Comparison of ENCODE assay signal across 25 cellular contexts in the genomic region with DNA sequence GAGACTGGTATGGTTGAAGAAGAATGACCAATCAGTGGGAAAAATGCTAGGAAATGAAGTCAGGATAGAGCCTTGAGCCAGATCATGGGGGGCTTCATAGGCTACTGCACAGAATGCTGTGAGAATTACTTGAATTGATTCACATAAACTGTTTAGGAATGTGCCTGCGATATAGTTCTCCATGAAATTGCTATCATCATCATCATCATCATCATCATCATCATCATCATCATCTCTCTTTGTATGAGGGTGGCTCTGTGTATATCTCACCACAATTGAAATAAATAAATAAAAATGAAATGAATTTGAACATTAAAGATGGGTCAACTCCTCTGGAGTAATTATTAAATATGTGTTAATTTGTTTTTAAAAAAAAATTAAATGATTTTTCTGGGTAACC.
"Had no signal": no experiment of that assay in that cellular context is flagged by ENCODE, and none has a peak within 500 bp of the region (broad histone marks: within the 10 kb centered on the region; RNA-seq: fewer than 3 reads in every experiment).

No MANE protein-coding gene starts in this region.

- H3K4me3 ChIP-seq: colonic mucosa, coronary artery, dorsolateral prefrontal cortex, esophagus muscularis mucosa, esophagus squamous epithelium, gastrocnemius medialis, gastroesophageal sphincter, heart left ventricle, heart right ventricle had no signal

- H3K36me3 ChIP-seq: colonic mucosa, esophagus muscularis mucosa, esophagus squamous epithelium, gastrocnemius medialis, gastroesophageal sphincter, heart left ventricle, heart right ventricle had no signal

- H3K27me3 Mint-ChIP-seq: dendritic cell treated with granulocyte-macrophage colony-stimulating factor and Interleukin-4, amounts not matched to agents 40 ng/mL and 50 ng/mL, for 4 days had no signal

- ATAC-seq: effector memory CD8-positive, alpha-beta T cell; esophagus mucosa; foreskin keratinocyte; gastrocnemius medialis; gastroesophageal sphincter; heart left ventricle; heart right ventricle had no signal

- H3K27me3 ChIP-seq: colonic mucosa, esophagus muscularis mucosa, esophagus squamous epithelium, gastrocnemius medialis, gastroesophageal sphincter, heart left ventricle had no signal

- H3K4me1 ChIP-seq: colonic mucosa, esophagus muscularis mucosa, esophagus squamous epithelium, foreskin keratinocyte, gastrocnemius medialis, gastroesophageal sphincter, heart left ventricle, heart right ventricle had no signal

- DNase-seq: colonic mucosa; cortex of kidney; dermis blood vessel endothelial cell; dorsolateral prefrontal cortex; effector CD4-positive, alpha-beta T cell; effector CD8-positive, alpha-beta T cell; effector memory CD4-positive, alpha-beta T cell; effector memory CD8-positive, alpha-beta T cell; endodermal cell; esophagus squamous epithelium; foreskin fibroblast; foreskin keratinocyte; foreskin melanocyte; gastrocnemius medialis; glutamatergic neuron; head of caudate nucleus; heart left ventricle; heart right ventricle had no signal

- H3K9me3 ChIP-seq: colonic mucosa, gastrocnemius medialis had no signal

- FAIRE-seq: endothelial cell of umbilical vein had no signal

- H3K27ac Mint-ChIP-seq: dendritic cell treated with granulocyte-macrophage colony-stimulating factor and Interleukin-4, amounts not matched to agents 40 ng/mL and 50 ng/mL, for 4 days; effector memory CD8-positive, alpha-beta T cell; endodermal cell had no signal

- H3K27ac ChIP-seq: colonic mucosa, coronary artery, dorsolateral prefrontal cortex, epithelial cell of prostate, esophagus muscularis mucosa, esophagus squamous epithelium, foreskin keratinocyte, gastrocnemius medialis, gastroesophageal sphincter, heart left ventricle, heart right ventricle had no signal

- H3K4me3 Mint-ChIP-seq: dendritic cell treated with granulocyte-macrophage colony-stimulating factor and Interleukin-4, amounts not matched to agents 40 ng/mL and 50 ng/mL, for 4 days; effector memory CD8-positive, alpha-beta T cell; endodermal cell had no signal
